In the genomic region with DNA sequence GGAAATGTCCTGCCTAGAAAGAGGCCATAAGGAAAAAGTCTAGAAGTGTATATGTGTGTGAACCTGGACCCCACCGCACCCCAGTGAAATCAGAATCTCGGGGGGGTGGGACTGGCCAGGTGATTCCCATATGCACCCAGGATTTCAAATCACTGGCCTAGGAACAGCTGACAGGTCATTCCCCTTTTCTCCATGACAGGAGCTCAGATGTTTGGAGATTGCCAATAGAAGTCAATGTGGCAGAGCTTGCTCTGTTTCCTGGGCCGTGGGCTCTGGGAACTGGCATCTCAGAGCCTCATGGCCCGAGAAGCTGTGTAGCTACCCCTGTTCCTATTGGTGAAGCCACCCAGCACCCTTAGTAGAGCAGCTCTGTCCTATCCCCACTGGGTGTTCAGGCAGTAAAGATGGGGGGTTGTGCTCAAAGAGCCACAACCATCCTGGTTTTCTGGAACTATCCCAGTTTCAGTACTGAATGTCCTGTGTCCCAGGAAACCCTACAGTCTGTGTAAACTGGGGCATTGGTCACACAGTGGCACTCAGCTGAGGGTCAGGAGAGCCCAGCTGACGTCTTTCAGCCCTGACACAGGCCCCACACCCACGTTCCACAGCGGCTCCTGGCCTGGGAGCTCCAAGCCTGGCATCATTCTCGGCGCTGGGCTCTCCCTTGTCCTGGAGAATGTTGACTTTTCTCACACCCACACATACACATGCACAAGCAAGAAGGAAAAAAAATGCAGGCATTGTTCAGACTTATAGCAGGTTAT, we compare ENCODE assay signal across 10 cellular contexts. TPM values are rescaled to one million over a fixed set of nuclear protein-coding genes. Genes with fewer than 3 reads are reported as not detected.
DNase-seq lines count a peak whose midpoint lies in the region; FAIRE-seq and TF ChIP-seq lines count a peak whose summit lies in the region.
"Had no signal": no experiment of that assay in that cellular context is flagged by ENCODE, and none has a peak within 500 bp of the region (broad histone marks: within the 10 kb centered on the region; RNA-seq: fewer than 3 reads in every experiment).

No MANE protein-coding gene starts in this region.

- no peak overlapping the region for H2BK120ac ChIP-seq in mesenchymal stem cell (ENCODE audit: low read depth, low read length)

- H3K79me1 ChIP-seq in mesenchymal stem cell (replicated peaks; ENCODE audit: low read length, poor library complexity, severe bottlenecking): no peaks in the 10 kb centered on the region

- dilution Hi-C loops in endothelial cell of umbilical vein (cut with MboI; ENCODE audit: extremely low pct_ligation_motif_present, low sequenced_read_pairs): loop anchor here (25.0 kb wide), 1 partner anchor 99 kb away; no protein-coding TSS in a partner anchor

- DNase-seq in activated CD4-positive, alpha-beta memory T cell treated with anti-CD3 and anti-CD28 coated beads, Interleukin-2, amount 10 ng/mL, durations not matched to agents 7 days and 5 days: peak; percentile 9
- no peak for DNase-seq in activated CD4-positive, alpha-beta memory T cell treated with anti-CD3 and anti-CD28 coated beads for 36 hours
- DNase-seq in endothelial cell of umbilical vein (ENCODE audit: low read depth, low spot score): peak; percentile 30
- peak; percentile 33 for DNase-seq in mesenchymal stem cell
- peak; percentile 54 for DNase-seq in transverse colon
- DNase-seq in NCI-H345 (lab: John Stamatoyannopoulos, UW): no peak
- DNase-seq in activated CD4-positive, alpha-beta T cell treated with anti-CD3 and anti-CD28 coated beads, Interleukin-2, amount 50 U/mL, for 48 hours: no peak
- no peak for DNase-seq in MV-4-11 (lab: John Stamatoyannopoulos, UW)
- DNase-seq: activated B cell treated with CpG ODN at 0.5 μM for 24 hours had no signal

- no peaks in the 10 kb centered on the region for H4K20me1 ChIP-seq in endothelial cell of umbilical vein (replicated peaks; ENCODE audit: control insufficient read depth, extremely low read depth, insufficient read depth, low read length)

- no peak for TF ChIP-seq CTCF in endothelial cell of umbilical vein (IDR thresholded peaks at IDR 0.05; ENCODE audit: extremely low read depth in 1 of 2, insufficient read depth in 1 of 2, low read depth in 1 of 2, low read length in 2 of 2)
- no peak for TF ChIP-seq CTCF in transverse colon (IDR thresholded peaks at IDR 0.05)

- WGBS in mesenchymal stem cell: 66% methylated on average over 7 of the region's 9 CpGs
- 65 to 80% methylated on average over 2 to 9 of the region's 9 CpGs for WGBS in transverse colon (ENCODE audit: low coverage in 1 of 2), 2 donors

- H3K4me1 ChIP-seq in endothelial cell of umbilical vein (ENCODE audit: control insufficient read depth, extremely low read depth, insufficient read depth, low read length) (peaks cover 9% of the 10 kb centered on the region), mesenchymal stem cell (ENCODE audit: control insufficient read depth, insufficient read depth, low read depth, low read length) (no peaks in the 10 kb centered on the region), transverse colon (peaks cover 0 to 39% (median 11%) of the 10 kb centered on the region in 4 donors)

- no peak overlapping the region for H3K27ac ChIP-seq in endothelial cell of umbilical vein (ENCODE audit: insufficient read depth, low read depth, low read length)
- no peak overlapping the region for H3K27ac ChIP-seq in mesenchymal stem cell (ENCODE audit: low read length, poor library complexity, severe bottlenecking)
- H3K27ac ChIP-seq in transverse colon: peak overlapping the region; percentile 19 to 63 (median 45)

- no peak overlapping the region for H3K23ac ChIP-seq in mesenchymal stem cell (ENCODE audit: low read length in 2 of 2)

- TF ChIP-seq POLR2A in endothelial cell of umbilical vein (IDR thresholded peaks at IDR 0.05; ENCODE audit: low read depth, low read length) (no peak), transverse colon (IDR thresholded peaks at IDR 0.05) (no peak)

- no peaks in the 10 kb centered on the region for H3K36me3 ChIP-seq in endothelial cell of umbilical vein (ENCODE audit: control insufficient read depth in 2 of 2, extremely low read depth in 1 of 2, insufficient read depth in 2 of 2, low read length in 2 of 2)
- no peaks in the 10 kb centered on the region for H3K36me3 ChIP-seq in mesenchymal stem cell (ENCODE audit: control insufficient read depth in 1 of 2, insufficient read depth in 2 of 2, low read depth in 1 of 2, low read length in 2 of 2)
- H3K36me3 ChIP-seq in transverse colon: no peaks in the 10 kb centered on the region

- no peak overlapping the region for H3K14ac ChIP-seq in mesenchymal stem cell (ENCODE audit: low read length in 2 of 2)

- H3K4me3 ChIP-seq in endothelial cell of umbilical vein (replicated peaks in 1 of 3; ENCODE audit: insufficient read depth in 1 of 3, low read depth in 1 of 3, low read length in 3 of 3): no peak overlapping the region
- H3K4me3 ChIP-seq in mesenchymal stem cell (ENCODE audit: insufficient read depth in 1 of 2, low read depth in 1 of 2, low read length in 2 of 2): no peak overlapping the region
- H3K4me3 ChIP-seq in transverse colon: no peak overlapping the region

- peaks cover 9% of the 10 kb centered on the region for H3K27me3 Mint-ChIP-seq in activated CD4-positive, alpha-beta memory T cell treated with anti-CD3 and anti-CD28 coated beads, Interleukin-2, amount 10 ng/mL, durations not matched to agents 7 days and 5 days
- peaks cover under 1% of the 10 kb centered on the region for H3K27me3 Mint-ChIP-seq in activated CD4-positive, alpha-beta memory T cell treated with anti-CD3 and anti-CD28 coated beads for 36 hours

- H2BK5ac ChIP-seq in mesenchymal stem cell (ENCODE audit: low read depth, low read length, poor library complexity, severe bottlenecking): no peak overlapping the region

- no peak overlapping the region for H3K18ac ChIP-seq in mesenchymal stem cell (ENCODE audit: low read depth in 1 of 2, low read length in 2 of 2)

- TF ChIP-seq EP300 in transverse colon (IDR thresholded peaks at IDR 0.05; ENCODE audit: low read depth): peak; percentile 13

- BruUV-seq in endothelial cell of umbilical vein (replicated peaks; lab: Mats Ljungman, UMichigan): no TSS peak

- H3K4me2 ChIP-seq in endothelial cell of umbilical vein (ENCODE audit: insufficient read depth, low read length) (no peak overlapping the region), mesenchymal stem cell (ENCODE audit: low read length, poor library complexity, severe bottlenecking) (no peak overlapping the region)

- H4K91ac ChIP-seq in mesenchymal stem cell (ENCODE audit: low read length): no peak overlapping the region

- POLR2A ChIA-PET in activated CD4-positive, alpha-beta memory T cell treated with anti-CD3 and anti-CD28 coated beads, Interleukin-2, amount 10 ng/mL, durations not matched to agents 7 days and 5 days (lab: Charles Lee): interaction anchor here (1.2 to 1.6 kb wide), 2 partner anchors 8 to 16 kb away, joined by 3 to 5 read pairs; no protein-coding TSS in a partner anchor
- POLR2A ChIA-PET in activated CD4-positive, alpha-beta memory T cell treated with anti-CD3 and anti-CD28 coated beads for 36 hours (lab: Charles Lee): interaction anchor here (0.7 kb wide), 1 partner anchor 100 kb away, joined by 3 read pairs; no protein-coding TSS in a partner anchor
- POLR2A ChIA-PET in endothelial cell of umbilical vein (lab: Charles Lee): no interaction called here

- H3K4me1 Mint-ChIP-seq in activated CD4-positive, alpha-beta memory T cell treated with anti-CD3 and anti-CD28 coated beads, Interleukin-2, amount 10 ng/mL, durations not matched to agents 7 days and 5 days: peaks cover 54% of the 10 kb centered on the region
- no peaks in the 10 kb centered on the region for H3K4me1 Mint-ChIP-seq in activated CD4-positive, alpha-beta memory T cell treated with anti-CD3 and anti-CD28 coated beads for 36 hours (ENCODE audit: low read depth)
- H3K4me1 Mint-ChIP-seq: activated B cell treated with CpG ODN at 0.5 μM for 24 hours had no signal

- H3K9me3 ChIP-seq in endothelial cell of umbilical vein (replicated peaks; ENCODE audit: control insufficient read depth, insufficient read depth, low read length) (no peaks in the 10 kb centered on the region), mesenchymal stem cell (ENCODE audit: control insufficient read depth, low read length) (no peaks in the 10 kb centered on the region), transverse colon (no peaks in the 10 kb centered on the region)

- no peaks in the 10 kb centered on the region for H3K9me3 Mint-ChIP-seq in activated CD4-positive, alpha-beta memory T cell treated with anti-CD3 and anti-CD28 coated beads, Interleukin-2, amount 10 ng/mL, durations not matched to agents 7 days and 5 days
- H3K9me3 Mint-ChIP-seq in activated CD4-positive, alpha-beta memory T cell treated with anti-CD3 and anti-CD28 coated beads for 36 hours: no peaks in the 10 kb centered on the region
- H3K9me3 Mint-ChIP-seq: activated B cell treated with CpG ODN at 0.5 μM for 24 hours had no signal

- intact Hi-C loops in activated CD4-positive, alpha-beta memory T cell treated with anti-CD3 and anti-CD28 coated beads for 36 hours (cut with micrococcal nuclease): no loop called here
- intact Hi-C loops in endothelial cell of umbilical vein (cut with micrococcal nuclease): no loop called here
- intact Hi-C loops in transverse colon (cut with DNase I; ENCODE audit: low total_unique reads): loop anchor here (10.0 kb wide), 1 partner anchor 68 kb away; no protein-coding TSS in a partner anchor

- H3K9me1 ChIP-seq in endothelial cell of umbilical vein (replicated peaks; ENCODE audit: control insufficient read depth, extremely low read depth, insufficient read depth, low read length): no peaks in the 10 kb centered on the region

- no peaks in the 10 kb centered on the region for H3K36me3 Mint-ChIP-seq in activated CD4-positive, alpha-beta memory T cell treated with anti-CD3 and anti-CD28 coated beads, Interleukin-2, amount 10 ng/mL, durations not matched to agents 7 days and 5 days (ENCODE audit: low read depth)
- H3K36me3 Mint-ChIP-seq in activated CD4-positive, alpha-beta memory T cell treated with anti-CD3 and anti-CD28 coated beads for 36 hours: no peaks in the 10 kb centered on the region

- no peaks in the 10 kb centered on the region for H3K79me2 ChIP-seq in endothelial cell of umbilical vein (ENCODE audit: control insufficient read depth, insufficient read depth, low read length)

- in situ Hi-C loops in transverse colon (cut with MboI; ENCODE audit: low pct_ligation_motif_present in 1 of 4, low pct_unique_long_range_greater_than_20kb in 1 of 4, low sequenced_read_pairs in 3 of 4): no loop called here

- CTCF ChIA-PET in activated CD4-positive, alpha-beta memory T cell treated with anti-CD3 and anti-CD28 coated beads, Interleukin-2, amount 10 ng/mL, durations not matched to agents 7 days and 5 days (lab: Charles Lee): interaction anchor here (1.0 to 2.8 kb wide), 7 partner anchors 12 to 76 kb away, joined by 3 to 11 read pairs (median 5); no protein-coding TSS in a partner anchor
- CTCF ChIA-PET in activated CD4-positive, alpha-beta memory T cell treated with anti-CD3 and anti-CD28 coated beads for 36 hours (lab: Charles Lee): interaction anchor here (0.5 to 1.4 kb wide), 4 partner anchors 16 to 755 kb away, joined by 3 to 4 read pairs (median 3); no protein-coding TSS in a partner anchor
- CTCF ChIA-PET in endothelial cell of umbilical vein (lab: Charles Lee): interaction anchor here (0.7 to 2.7 kb wide), 7 partner anchors 10 to 115 kb away, joined by 3 to 15 read pairs (median 4); no protein-coding TSS in a partner anchor

- H3K27me3 ChIP-seq in endothelial cell of umbilical vein (ENCODE audit: control insufficient read depth in 2 of 2, insufficient read depth in 2 of 2, low read length in 2 of 2) (peaks cover 2% of the 10 kb centered on the region in 2 experiments), mesenchymal stem cell (ENCODE audit: control insufficient read depth in 1 of 2, insufficient read depth in 1 of 2, low read length in 2 of 2) (peaks cover 3 to 30% of the 10 kb centered on the region in 2 experiments), transverse colon (no peaks in the 10 kb centered on the region)

- H3K27ac Mint-ChIP-seq in activated CD4-positive, alpha-beta memory T cell treated with anti-CD3 and anti-CD28 coated beads, Interleukin-2, amount 10 ng/mL, durations not matched to agents 7 days and 5 days: no peak overlapping the region
- no peak overlapping the region for H3K27ac Mint-ChIP-seq in activated CD4-positive, alpha-beta memory T cell treated with anti-CD3 and anti-CD28 coated beads for 36 hours
- H3K27ac Mint-ChIP-seq: activated B cell treated with CpG ODN at 0.5 μM for 24 hours had no signal

- no peak overlapping the region for H3K4ac ChIP-seq in mesenchymal stem cell (ENCODE audit: low read depth in 1 of 2, low read length in 2 of 2)

- H3K9ac ChIP-seq in endothelial cell of umbilical vein (replicated peaks; ENCODE audit: extremely low read depth, insufficient read depth, low read length): no peak overlapping the region
- H3K9ac ChIP-seq in mesenchymal stem cell (ENCODE audit: low read length): no peak overlapping the region

- H2AK5ac ChIP-seq in mesenchymal stem cell (ENCODE audit: low read length, severe bottlenecking): no peak overlapping the region

- no peak overlapping the region for H4K8ac ChIP-seq in mesenchymal stem cell (ENCODE audit: low read length)

- no peak for FAIRE-seq in endothelial cell of umbilical vein (lab: Jason Lieb, UNC)
- FAIRE-seq: islet of Langerhans had no signal

- H2BK12ac ChIP-seq in mesenchymal stem cell (ENCODE audit: low read length in 2 of 2): no peak overlapping the region

- no peak overlapping the region for H2BK15ac ChIP-seq in mesenchymal stem cell (ENCODE audit: low read depth, poor library complexity, severe bottlenecking)

- H2AFZ ChIP-seq in endothelial cell of umbilical vein (ENCODE audit: low read depth, low read length) (no peak overlapping the region), mesenchymal stem cell (ENCODE audit: low read depth, low read length) (no peak overlapping the region)

- H3K4me3 Mint-ChIP-seq in activated CD4-positive, alpha-beta memory T cell treated with anti-CD3 and anti-CD28 coated beads, Interleukin-2, amount 10 ng/mL, durations not matched to agents 7 days and 5 days: no peak overlapping the region
- H3K4me3 Mint-ChIP-seq in activated CD4-positive, alpha-beta memory T cell treated with anti-CD3 and anti-CD28 coated beads for 36 hours: no peak overlapping the region
- H3K4me3 Mint-ChIP-seq: activated B cell treated with CpG ODN at 0.5 μM for 24 hours had no signal

RNA-seq across cellular contexts. Expression of a gene that starts 18.9 kb away (rescaled TPM):
- total RNA-seq in activated CD4-positive, alpha-beta memory T cell treated with anti-CD3 and anti-CD28 coated beads, Interleukin-2, amount 10 ng/mL, durations not matched to agents 7 days and 5 days: 100 to 1,000 TPM; 569 to 599 TPM
- total RNA-seq in activated CD4-positive, alpha-beta memory T cell treated with anti-CD3 and anti-CD28 coated beads for 36 hours: 10 to 100 TPM; 21.5 to 22.8 TPM
- total RNA-seq in endothelial cell of umbilical vein (not detected in 2 replicates), transverse colon (10 to 100 TPM in 1 of 4 donors, 1 to 10 TPM in 1, not detected in 2; 5.2 to 11.7 TPM)
- not detected in 2 replicates for polyA plus RNA-seq in endothelial cell of umbilical vein
- polyA plus RNA-seq in endothelial cell of umbilical vein (2011; cell fraction: cytosol; rRNA removed): not detected in 2 replicates
- 0.28 TPM in 1 of 2 replicates, not detected in the other for polyA plus RNA-seq in endothelial cell of umbilical vein (2011; cell fraction: nucleus; rRNA removed)
- not detected in 2 replicates for polyA plus RNA-seq in endothelial cell of umbilical vein (2012)
- polyA minus RNA-seq in endothelial cell of umbilical vein: not detected in 2 replicates
- not detected for polyA minus RNA-seq in endothelial cell of umbilical vein (2011; cell fraction: cytosol; rRNA and poly(A)+ RNA removed)
- not detected in 2 replicates for polyA minus RNA-seq in endothelial cell of umbilical vein (2011; cell fraction: nucleus; rRNA and poly(A)+ RNA removed)
- not detected for polyA plus RNA-seq in mesenchymal stem cell (2013, experiment 1 of 2)
- not detected for polyA plus RNA-seq in mesenchymal stem cell (2013, experiment 2 of 2)

RNA-seq across cellular contexts. Expression of a gene that starts 40.8 kb away (rescaled TPM):
- under 1 TPM; 0.55 to 0.78 TPM for total RNA-seq in activated CD4-positive, alpha-beta memory T cell treated with anti-CD3 and anti-CD28 coated beads, Interleukin-2, amount 10 ng/mL, durations not matched to agents 7 days and 5 days
- not detected for total RNA-seq in activated CD4-positive, alpha-beta memory T cell treated with anti-CD3 and anti-CD28 coated beads for 36 hours
- total RNA-seq in endothelial cell of umbilical vein (12.7 and 12.8 TPM in 2 replicates), transverse colon (10 to 100 TPM in 3 of 4 donors, 1 to 10 TPM in 1; 7.4 to 32.6 (median 14.4) TPM)
- 10.3 and 13.8 TPM in 2 replicates for polyA plus RNA-seq in endothelial cell of umbilical vein
- 8.9 and 11.0 TPM in 2 replicates for polyA plus RNA-seq in endothelial cell of umbilical vein (2011; cell fraction: cytosol; rRNA removed)
- polyA plus RNA-seq in endothelial cell of umbilical vein (2011; cell fraction: nucleus; rRNA removed): 9.6 and 9.7 TPM in 2 replicates
- polyA plus RNA-seq in endothelial cell of umbilical vein (2012): 12.4 and 23.6 TPM in 2 replicates
- 10.8 and 11.7 TPM in 2 replicates for polyA minus RNA-seq in endothelial cell of umbilical vein
- polyA minus RNA-seq in endothelial cell of umbilical vein (2011; cell fraction: cytosol; rRNA and poly(A)+ RNA removed): 7.1 TPM
- 11.9 and 15.4 TPM in 2 replicates for polyA minus RNA-seq in endothelial cell of umbilical vein (2011; cell fraction: nucleus; rRNA and poly(A)+ RNA removed)
- polyA plus RNA-seq in mesenchymal stem cell (2013, experiment 1 of 2): 5.8 TPM
- polyA plus RNA-seq in mesenchymal stem cell (2013, experiment 2 of 2): 6.0 TPM
- total RNA-seq: activated B cell treated with CpG ODN at 0.5 μM for 24 hours had no signal

RNA-seq across cellular contexts. Expression of a gene that starts 45.0 kb away (rescaled TPM):
- not detected for total RNA-seq in activated CD4-positive, alpha-beta memory T cell treated with anti-CD3 and anti-CD28 coated beads, Interleukin-2, amount 10 ng/mL, durations not matched to agents 7 days and 5 days
- total RNA-seq in activated CD4-positive, alpha-beta memory T cell treated with anti-CD3 and anti-CD28 coated beads for 36 hours: not detected
- total RNA-seq in endothelial cell of umbilical vein: not detected in 2 replicates
- polyA plus RNA-seq in endothelial cell of umbilical vein: not detected in 2 replicates
- not detected in 2 replicates for polyA plus RNA-seq in endothelial cell of umbilical vein (2011; cell fraction: cytosol; rRNA removed)
- polyA plus RNA-seq in endothelial cell of umbilical vein (2011; cell fraction: nucleus; rRNA removed): not detected in 2 replicates
- polyA plus RNA-seq in endothelial cell of umbilical vein (2012): not detected in 2 replicates
- not detected in 2 replicates for polyA minus RNA-seq in endothelial cell of umbilical vein
- not detected for polyA minus RNA-seq in endothelial cell of umbilical vein (2011; cell fraction: cytosol; rRNA and poly(A)+ RNA removed)
- polyA minus RNA-seq in endothelial cell of umbilical vein (2011; cell fraction: nucleus; rRNA and poly(A)+ RNA removed): not detected in 2 replicates
- not detected for polyA plus RNA-seq in mesenchymal stem cell (2013, experiment 1 of 2)
- polyA plus RNA-seq in mesenchymal stem cell (2013, experiment 2 of 2): not detected
- total RNA-seq in transverse colon: not detected
- total RNA-seq: activated B cell treated with CpG ODN at 0.5 μM for 24 hours had no signal

Comparison
In these comparisons a context has a peak if more than half of its experiments do, and no peak if none do; other contexts are left out.
1. DNase-seq: peak in activated CD4-positive, alpha-beta memory T cell treated with anti-CD3 and anti-CD28 coated beads, Interleukin-2, amount 10 ng/mL, durations not matched to agents 7 days and 5 days (single experiment), endothelial cell of umbilical vein (single experiment), mesenchymal stem cell (single experiment) and transverse colon (single experiment); none in activated CD4-positive, alpha-beta memory T cell treated with anti-CD3 and anti-CD28 coated beads for 36 hours (single experiment), NCI-H345 (single experiment), activated CD4-positive, alpha-beta T cell treated with anti-CD3 and anti-CD28 coated beads, Interleukin-2, amount 50 U/mL, for 48 hours (0 of 2) and MV-4-11 (single experiment).
2. RNA of a gene that starts 18.9 kb away (total RNA-seq): 569 to 599 TPM in activated CD4-positive, alpha-beta memory T cell treated with anti-CD3 and anti-CD28 coated beads, Interleukin-2, amount 10 ng/mL, durations not matched to agents 7 days and 5 days; 21.5 to 22.8 TPM in activated CD4-positive, alpha-beta memory T cell treated with anti-CD3 and anti-CD28 coated beads for 36 hours, 5.2 to 11.7 TPM in transverse colon and not detected in endothelial cell of umbilical vein; every median in the first group is over 10 times any median in the second.
3. H3K27ac ChIP-seq: peak in transverse colon (4 of 4); none in endothelial cell of umbilical vein (single experiment) and mesenchymal stem cell (single experiment).